30 cellular contexts compared by ENCODE assay signal in genomic region chr2:209734805-209735204, GRCh38. TPM values are rescaled to one million over a fixed set of nuclear protein-coding genes. Genes with fewer than 3 reads are reported as not detected.
"Had no signal": no experiment of that assay in that cellular context is flagged by ENCODE, and none has a peak within 500 bp of the region (broad histone marks: within the 10 kb centered on the region; RNA-seq: fewer than 3 reads in every experiment).

No MANE protein-coding gene starts in this region.

- DNase-seq: activated CD4-positive, alpha-beta memory T cell treated with anti-CD3 and anti-CD28 coated beads, Interleukin-2, amount 10 ng/mL, durations not matched to agents 7 days and 5 days; activated CD4-positive, alpha-beta T cell treated with anti-CD3 and anti-CD28 coated beads for 1 hour; activated CD4-positive, alpha-beta T cell treated with anti-CD3 and anti-CD28 coated beads for 4 hours; activated CD4-positive, alpha-beta T cell treated with anti-CD3 and anti-CD28 coated beads, Interleukin-2, amount 10 ng/mL, durations not matched to agents 7 days and 5 days; activated CD4-positive, alpha-beta T cell treated with anti-CD3 and anti-CD28 coated beads, Interleukin-2, amount 50 U/mL, for 4 hours; activated CD8-positive, alpha-beta memory T cell treated with anti-CD3 and anti-CD28 coated beads, Interleukin-2, amount 50 U/mL, for 48 hours; activated gamma-delta T cell; activated naive CD4-positive, alpha-beta T cell; activated naive CD4-positive, alpha-beta T cell treated with anti-CD3 and anti-CD28 coated beads, Interleukin-2, amount 10 ng/mL, durations not matched to agents 7 days and 5 days; activated naive CD8-positive, alpha-beta T cell treated with anti-CD3 and anti-CD28 coated beads, Interleukin-2, amount 10 ng/mL, durations not matched to agents 7 days and 5 days; activated T-cell treated with anti-CD3 and anti-CD28 coated beads for 4 hours; activated T-cell treated with anti-CD3 and anti-CD28 coated beads, Interleukin-2, amount 50 U/mL, for 24 hours; activated T-cell treated with anti-CD3 and anti-CD28 coated beads, Interleukin-2, amount 50 U/mL, for 72 hours; brain microvascular endothelial cell; caudate nucleus; cortex of kidney; dermis blood vessel endothelial cell; effector CD4-positive, alpha-beta T cell; effector memory CD8-positive, alpha-beta T cell; esophagus squamous epithelium; glutamatergic neuron; heart left ventricle; hypothalamus; T-helper 2 cell had no signal

- ATAC-seq: activated naive CD4-positive, alpha-beta T cell treated with anti-CD3 and anti-CD28 coated beads, Interleukin-2, amount 50 U/mL, for 72 hours; activated T-cell treated with anti-CD3 and anti-CD28 coated beads, Interleukin-2, amount 50 U/mL, for 72 hours; effector memory CD8-positive, alpha-beta T cell; heart left ventricle; WTC11 had no signal

- H3K4me3 Mint-ChIP-seq: activated CD4-positive, alpha-beta memory T cell treated with anti-CD3 and anti-CD28 coated beads, Interleukin-2, amount 10 ng/mL, durations not matched to agents 7 days and 5 days; activated CD4-positive, alpha-beta T cell treated with anti-CD3 and anti-CD28 coated beads, Interleukin-2, amount 10 ng/mL, durations not matched to agents 7 days and 5 days; activated naive CD4-positive, alpha-beta T cell treated with anti-CD3 and anti-CD28 coated beads, Interleukin-2, amount 10 ng/mL, durations not matched to agents 7 days and 5 days; activated naive CD8-positive, alpha-beta T cell treated with anti-CD3 and anti-CD28 coated beads, Interleukin-2, amount 10 ng/mL, durations not matched to agents 7 days and 5 days; activated T-cell treated with anti-CD3 and anti-CD28 coated beads, Interleukin-2, amount 50 U/mL, for 24 hours; activated T-cell treated with anti-CD3 and anti-CD28 coated beads, Interleukin-2, amount 50 U/mL, for 72 hours; effector memory CD8-positive, alpha-beta T cell; WTC11 had no signal

- H3K4me1 Mint-ChIP-seq: activated CD4-positive, alpha-beta memory T cell treated with anti-CD3 and anti-CD28 coated beads, Interleukin-2, amount 10 ng/mL, durations not matched to agents 7 days and 5 days; activated CD4-positive, alpha-beta T cell treated with anti-CD3 and anti-CD28 coated beads, Interleukin-2, amount 10 ng/mL, durations not matched to agents 7 days and 5 days; activated naive CD4-positive, alpha-beta T cell treated with anti-CD3 and anti-CD28 coated beads, Interleukin-2, amount 10 ng/mL, durations not matched to agents 7 days and 5 days; activated naive CD8-positive, alpha-beta T cell treated with anti-CD3 and anti-CD28 coated beads, Interleukin-2, amount 10 ng/mL, durations not matched to agents 7 days and 5 days had no signal

- H3K4me3 ChIP-seq: ascending aorta, esophagus squamous epithelium, heart left ventricle had no signal

- H3K4me1 ChIP-seq: ascending aorta, esophagus squamous epithelium, heart left ventricle had no signal

- H3K27ac ChIP-seq: ascending aorta, brain microvascular endothelial cell, epithelial cell of prostate, esophagus squamous epithelium, heart left ventricle had no signal

- H3K27ac Mint-ChIP-seq: activated CD4-positive, alpha-beta memory T cell treated with anti-CD3 and anti-CD28 coated beads, Interleukin-2, amount 10 ng/mL, durations not matched to agents 7 days and 5 days; activated CD4-positive, alpha-beta T cell treated with anti-CD3 and anti-CD28 coated beads, Interleukin-2, amount 10 ng/mL, durations not matched to agents 7 days and 5 days; activated naive CD4-positive, alpha-beta T cell treated with anti-CD3 and anti-CD28 coated beads, Interleukin-2, amount 10 ng/mL, durations not matched to agents 7 days and 5 days; activated naive CD4-positive, alpha-beta T cell treated with anti-CD3 and anti-CD28 coated beads, Interleukin-2, amount 50 U/mL, for 72 hours; activated naive CD8-positive, alpha-beta T cell treated with anti-CD3 and anti-CD28 coated beads, Interleukin-2, amount 10 ng/mL, durations not matched to agents 7 days and 5 days; activated T-cell treated with anti-CD3 and anti-CD28 coated beads, Interleukin-2, amount 50 U/mL, for 24 hours; activated T-cell treated with anti-CD3 and anti-CD28 coated beads, Interleukin-2, amount 50 U/mL, for 72 hours; effector memory CD8-positive, alpha-beta T cell; WTC11 had no signal

- H3K36me3 Mint-ChIP-seq: activated naive CD4-positive, alpha-beta T cell treated with anti-CD3 and anti-CD28 coated beads, Interleukin-2, amount 10 ng/mL, durations not matched to agents 7 days and 5 days; activated naive CD4-positive, alpha-beta T cell treated with anti-CD3 and anti-CD28 coated beads, Interleukin-2, amount 50 U/mL, for 72 hours; activated naive CD8-positive, alpha-beta T cell treated with anti-CD3 and anti-CD28 coated beads, Interleukin-2, amount 10 ng/mL, durations not matched to agents 7 days and 5 days; WTC11 had no signal

- H3K9me3 ChIP-seq: ascending aorta, esophagus squamous epithelium, heart left ventricle had no signal

- H3K27me3 Mint-ChIP-seq: activated CD4-positive, alpha-beta memory T cell treated with anti-CD3 and anti-CD28 coated beads, Interleukin-2, amount 10 ng/mL, durations not matched to agents 7 days and 5 days; activated CD4-positive, alpha-beta T cell treated with anti-CD3 and anti-CD28 coated beads, Interleukin-2, amount 10 ng/mL, durations not matched to agents 7 days and 5 days; activated naive CD4-positive, alpha-beta T cell treated with anti-CD3 and anti-CD28 coated beads, Interleukin-2, amount 10 ng/mL, durations not matched to agents 7 days and 5 days; activated naive CD8-positive, alpha-beta T cell treated with anti-CD3 and anti-CD28 coated beads, Interleukin-2, amount 10 ng/mL, durations not matched to agents 7 days and 5 days; activated T-cell treated with anti-CD3 and anti-CD28 coated beads, Interleukin-2, amount 50 U/mL, for 24 hours; effector memory CD8-positive, alpha-beta T cell had no signal

- H3K9me3 Mint-ChIP-seq: activated CD4-positive, alpha-beta memory T cell treated with anti-CD3 and anti-CD28 coated beads, Interleukin-2, amount 10 ng/mL, durations not matched to agents 7 days and 5 days; activated CD4-positive, alpha-beta T cell treated with anti-CD3 and anti-CD28 coated beads, Interleukin-2, amount 10 ng/mL, durations not matched to agents 7 days and 5 days; activated naive CD4-positive, alpha-beta T cell treated with anti-CD3 and anti-CD28 coated beads, Interleukin-2, amount 10 ng/mL, durations not matched to agents 7 days and 5 days; activated naive CD4-positive, alpha-beta T cell treated with anti-CD3 and anti-CD28 coated beads, Interleukin-2, amount 50 U/mL, for 72 hours; activated naive CD8-positive, alpha-beta T cell treated with anti-CD3 and anti-CD28 coated beads, Interleukin-2, amount 10 ng/mL, durations not matched to agents 7 days and 5 days; activated T-cell treated with anti-CD3 and anti-CD28 coated beads, Interleukin-2, amount 50 U/mL, for 24 hours; activated T-cell treated with anti-CD3 and anti-CD28 coated beads, Interleukin-2, amount 50 U/mL, for 72 hours; WTC11 had no signal

- H3K27me3 ChIP-seq: ascending aorta, brain microvascular endothelial cell, esophagus squamous epithelium, heart left ventricle had no signal

- H3K36me3 ChIP-seq: ascending aorta, brain microvascular endothelial cell, esophagus squamous epithelium had no signal

RNA-seq across cellular contexts. Expression of gene UNC80, which starts 36.8 kb away (rescaled TPM):
- total RNA-seq: activated CD4-positive, alpha-beta memory T cell treated with anti-CD3 and anti-CD28 coated beads, Interleukin-2, amount 10 ng/mL, durations not matched to agents 7 days and 5 days; activated CD4-positive, alpha-beta T cell treated with anti-CD3 and anti-CD28 coated beads, Interleukin-2, amount 10 ng/mL, durations not matched to agents 7 days and 5 days; activated naive CD4-positive, alpha-beta T cell treated with anti-CD3 and anti-CD28 coated beads, Interleukin-2, amount 50 U/mL, for 72 hours; activated naive CD8-positive, alpha-beta T cell treated with anti-CD3 and anti-CD28 coated beads, Interleukin-2, amount 10 ng/mL, durations not matched to agents 7 days and 5 days; activated T-cell treated with anti-CD3 and anti-CD28 coated beads, Interleukin-2, amount 50 U/mL, for 72 hours; fibroblast of villous mesenchyme had no signal
- polyA plus RNA-seq: fibroblast of lung had no signal
